In the genomic region with DNA sequence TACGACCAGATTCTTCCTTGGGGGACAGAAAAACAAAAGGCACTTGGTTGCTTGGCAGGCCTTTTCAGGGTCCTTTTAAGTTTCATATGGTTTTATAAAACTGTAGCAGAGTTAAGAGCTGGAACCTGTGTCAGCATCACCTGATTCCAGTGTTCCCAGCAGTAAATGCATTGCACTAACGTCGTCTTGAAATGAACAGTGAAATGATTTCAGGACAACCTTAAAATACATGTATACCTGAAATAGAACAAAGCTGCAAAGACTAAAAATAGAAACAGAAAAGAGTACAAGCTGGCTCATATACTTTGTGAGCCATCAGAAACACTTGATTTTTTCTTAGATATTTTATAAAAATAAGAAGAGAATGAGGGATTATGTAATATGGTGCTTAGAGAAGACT, we compare ENCODE assay signal across 14 cellular contexts. TPM values are rescaled to one million over a fixed set of nuclear protein-coding genes. Genes with fewer than 3 reads are reported as not detected.
DNase-seq lines count a peak whose midpoint lies in the region; ATAC-seq and TF ChIP-seq lines count a peak whose summit lies in the region.
"Had no signal": no experiment of that assay in that cellular context is flagged by ENCODE, and none has a peak within 500 bp of the region (broad histone marks: within the 10 kb centered on the region; RNA-seq: fewer than 3 reads in every experiment).

No MANE protein-coding gene starts in this region.

- DNase-seq in left ventricle myocardium inferior: no peak
- DNase-seq in Right ventricle myocardium inferior (ENCODE audit: missing footprints): no peak
- DNase-seq in IMR-90: no peak
- peak; percentile 24 for DNase-seq in cerebellar cortex (ENCODE audit: low spot score)
- DNase-seq in stomach: no peak
- no peak for DNase-seq in coronary artery (ENCODE audit: low spot score)
- DNase-seq in activated effector memory CD4-positive, alpha-beta T cell treated with anti-CD3 and anti-CD28 coated beads, Interleukin-2, amount 50 U/mL, for 16 hours: no peak
- no peak for DNase-seq in immature natural killer cell
- DNase-seq: activated CD4-positive, alpha-beta T cell treated with anti-CD3 and anti-CD28 coated beads, Interleukin-2, amount 10 ng/mL, durations not matched to agents 7 days and 5 days; activated T-cell treated with anti-CD3 and anti-CD28 coated beads, Interleukin-2, amount 50 U/mL, for 48 hours; CD8-positive, alpha-beta memory T cell; colonic mucosa; NCI-H748 treated with DMSO at 0.1 percent for 48 hours had no signal

- H3K27ac Mint-ChIP-seq in immature natural killer cell: no peak overlapping the region
- H3K27ac Mint-ChIP-seq: activated CD4-positive, alpha-beta T cell treated with anti-CD3 and anti-CD28 coated beads, Interleukin-2, amount 10 ng/mL, durations not matched to agents 7 days and 5 days had no signal

- ATAC-seq in Right ventricle myocardium inferior: no peak
- ATAC-seq in IMR-90 (ENCODE audit: low read depth): no peak

- BruUV-seq in IMR-90 (replicated peaks; lab: Mats Ljungman, UMichigan): no TSS peak

- H3K27me3 Mint-ChIP-seq in immature natural killer cell (ENCODE audit: low read depth in 3 of 3): peaks cover 0 to 4% (median 1%) of the 10 kb centered on the region in 3 donors
- H3K27me3 Mint-ChIP-seq: activated CD4-positive, alpha-beta T cell treated with anti-CD3 and anti-CD28 coated beads, Interleukin-2, amount 10 ng/mL, durations not matched to agents 7 days and 5 days; CD8-positive, alpha-beta memory T cell had no signal

- no peak for TF ChIP-seq EP300 in stomach (IDR thresholded peaks at IDR 0.05)

- no peaks in the 10 kb centered on the region for H3K9me3 ChIP-seq in left ventricle myocardium inferior (replicated peaks)
- no peaks in the 10 kb centered on the region for H3K9me3 ChIP-seq in IMR-90 (ENCODE audit: control insufficient read depth, insufficient read depth, low read length)
- no peaks in the 10 kb centered on the region for H3K9me3 ChIP-seq in stomach
- H3K9me3 ChIP-seq: colonic mucosa, SJCRH30 had no signal

- POLR2A ChIA-PET in IMR-90 (lab: Charles Lee; ENCODE audit: unreplicated experiment): no interaction called here

- intact Hi-C loops in left ventricle myocardium inferior (cut with micrococcal nuclease) (no loop called here), Right ventricle myocardium inferior (cut with DNase I) (no loop called here), IMR-90 (cut with micrococcal nuclease) (no loop called here), stomach (cut with DNase I; ENCODE audit: low total_unique reads) (no loop called here)

- H3K36me3 ChIP-seq in left ventricle myocardium inferior (peaks cover 25% of the 10 kb centered on the region), IMR-90 (ENCODE audit: control insufficient read depth, insufficient read depth, low read length) (peaks cover 20% of the 10 kb centered on the region), stomach (peaks cover 10 to 33% (median 30%) of the 10 kb centered on the region in 4 donors)
- H3K36me3 ChIP-seq: colonic mucosa had no signal

- TF ChIP-seq POLR2A in IMR-90 (IDR thresholded peaks at IDR 0.05; ENCODE audit: low read depth, low read length): no peak
- TF ChIP-seq POLR2A in stomach (IDR thresholded peaks at IDR 0.05): no peak

- H4K20me1 ChIP-seq in IMR-90 (ENCODE audit: insufficient read depth, low read length): peaks cover 19% of the 10 kb centered on the region; the same call in 1 of the 2 replicates

- peak overlapping the region; percentile 45; the same call in 1 of the 2 replicates for H4K5ac ChIP-seq in IMR-90 (ENCODE audit: low read depth, low read length)

- 83% methylated on average over 1 of the region's 3 CpGs; no CpG with 5 or more reads in 1 of the 2 experiments for WGBS in IMR-90 (ENCODE audit: extremely low coverage in 2 of 2, insufficient read length in 1 of 2), 2 experiments
- 43 to 87% (median 61%) methylated on average over 3 of the region's 3 CpGs for WGBS in stomach, 5 donors

- H3K9me3 Mint-ChIP-seq in immature natural killer cell: no peaks in the 10 kb centered on the region
- H3K9me3 Mint-ChIP-seq: activated CD4-positive, alpha-beta T cell treated with anti-CD3 and anti-CD28 coated beads, Interleukin-2, amount 10 ng/mL, durations not matched to agents 7 days and 5 days; CD8-positive, alpha-beta memory T cell had no signal

- peak overlapping the region; percentile 51; the same call in 1 of the 2 replicates for H3K4ac ChIP-seq in IMR-90 (ENCODE audit: low read depth, low read length)

- in situ Hi-C loops in IMR-90 (cut with MboI; ENCODE audit: low sequenced_read_pairs): no loop called here

- no peak overlapping the region for H3K9ac ChIP-seq in IMR-90 (ENCODE audit: low read depth, low read length)

- H2BK15ac ChIP-seq in IMR-90 (ENCODE audit: low read depth, low read length): no peak overlapping the region

- no peak overlapping the region for H2BK20ac ChIP-seq in IMR-90 (ENCODE audit: low read depth, low read length)

- H3K27ac ChIP-seq in left ventricle myocardium inferior (replicated peaks): peak overlapping the region; percentile 66
- peak overlapping the region; percentile 51; the same call in 1 of the 2 replicates for H3K27ac ChIP-seq in IMR-90 (ENCODE audit: insufficient read depth, low read length)
- H3K27ac ChIP-seq in stomach: peak overlapping the region in 3 of 5 donors; percentile 4 to 66 (median 64)
- no peak overlapping the region for H3K27ac ChIP-seq in coronary artery
- H3K27ac ChIP-seq: colonic mucosa, SJCRH30 had no signal

- H3K4me1 ChIP-seq in left ventricle myocardium inferior (peaks cover 46% of the 10 kb centered on the region), IMR-90 (ENCODE audit: control insufficient read depth, insufficient read depth, low read length) (peaks cover 12% of the 10 kb centered on the region), stomach (peaks cover 36 to 88% (median 62%) of the 10 kb centered on the region in 4 donors)
- H3K4me1 ChIP-seq: colonic mucosa had no signal

- no peak overlapping the region for H3K4me2 ChIP-seq in IMR-90 (ENCODE audit: low read depth, low read length)

- 0 out of 4 replicates have a peak overlapping the region, but pooled peaks of 1 of the 2 experiments have one; percentile 34 for H4K8ac ChIP-seq in IMR-90 (ENCODE audit: low read depth in 2 of 2, low read length in 2 of 2)

- H3K56ac ChIP-seq in IMR-90 (ENCODE audit: extremely low read depth, insufficient read depth, low read length): no peak overlapping the region

- no peak overlapping the region for H2BK120ac ChIP-seq in IMR-90 (ENCODE audit: low read depth, low read length)

- no peak overlapping the region for H4K91ac ChIP-seq in IMR-90 (ENCODE audit: insufficient read depth, low read depth, low read length)

- H2AFZ ChIP-seq in IMR-90 (replicated peaks; ENCODE audit: low read length, poor library complexity): no peak overlapping the region

- H2AK5ac ChIP-seq in IMR-90 (ENCODE audit: low read depth, low read length): no peak overlapping the region

- H3K9me1 ChIP-seq in IMR-90 (ENCODE audit: insufficient read depth, low read length): peaks cover 5% of the 10 kb centered on the region; the same call in 1 of the 2 replicates

- peaks cover 18 to 54% of the 10 kb centered on the region in 2 experiments for H3K79me1 ChIP-seq in IMR-90 (ENCODE audit: low read depth in 1 of 2, low read length in 2 of 2)

- H2BK5ac ChIP-seq in IMR-90 (ENCODE audit: low read depth, low read length, poor library complexity, severe bottlenecking): no peak overlapping the region

- H3K4me3 ChIP-seq in left ventricle myocardium inferior (peak overlapping the region; percentile 20), IMR-90 (ENCODE audit: insufficient read depth, low read depth, low read length) (no peak overlapping the region), stomach (no peak overlapping the region), coronary artery (no peak overlapping the region)
- H3K4me3 ChIP-seq: colonic mucosa, SJCRH30 had no signal

- TF ChIP-seq RAD21 in IMR-90 (IDR thresholded peaks at IDR 0.05; ENCODE audit: low read length): no peak

- dilution Hi-C loops in IMR-90 (cut with HindIII; ENCODE audit: low sequenced_read_pairs, unreplicated experiment): no loop called here

- H3K36me3 Mint-ChIP-seq in immature natural killer cell: peaks cover 0 to 10% (median 8%) of the 10 kb centered on the region in 3 donors

- CTCF ChIA-PET in IMR-90 (lab: Yijun Ruan, JAX): interaction anchor here (0.6 to 1.2 kb wide), 3 partner anchors 26 to 94 kb away, joined by 3 read pairs; no protein-coding TSS in a partner anchor

- no peaks in the 10 kb centered on the region for H3K27me3 ChIP-seq in left ventricle myocardium inferior (ENCODE audit: low read depth)
- no peaks in the 10 kb centered on the region for H3K27me3 ChIP-seq in IMR-90 (ENCODE audit: control insufficient read depth, insufficient read depth, low read length)
- no peaks in the 10 kb centered on the region for H3K27me3 ChIP-seq in stomach
- H3K27me3 ChIP-seq: colonic mucosa, SJCRH30 had no signal

- H3K4me1 Mint-ChIP-seq in immature natural killer cell: peaks cover 18 to 34% of the 10 kb centered on the region in 2 donors

- peak overlapping the region; percentile 71; the same call in 1 of the 2 replicates for H3K23ac ChIP-seq in IMR-90 (ENCODE audit: low read depth, low read length)

- no peak overlapping the region for H3K18ac ChIP-seq in IMR-90 (ENCODE audit: low read depth, low read length)

- TF ChIP-seq CTCF in left ventricle myocardium inferior (IDR thresholded peaks at IDR 0.05; ENCODE audit: borderline replicate concordance): no peak
- no peak for TF ChIP-seq CTCF in IMR-90 (conservative IDR thresholded peaks at IDR 0.05; ENCODE audit: low read depth, low read length)
- TF ChIP-seq CTCF in stomach (IDR thresholded peaks at IDR 0.05): no peak
- TF ChIP-seq CTCF in coronary artery (IDR thresholded peaks at IDR 0.05): no peak

- no peak overlapping the region for H3K4me3 Mint-ChIP-seq in immature natural killer cell
- H3K4me3 Mint-ChIP-seq: activated CD4-positive, alpha-beta T cell treated with anti-CD3 and anti-CD28 coated beads, Interleukin-2, amount 10 ng/mL, durations not matched to agents 7 days and 5 days; CD8-positive, alpha-beta memory T cell had no signal

- H3K14ac ChIP-seq in IMR-90 (replicated peaks; ENCODE audit: low read depth, low read length): no peak overlapping the region

- no peak overlapping the region for H2AK9ac ChIP-seq in IMR-90 (replicated peaks; ENCODE audit: low read depth, low read length, poor library complexity)

TF ChIP-seq in IMR-90, 13 proteins besides CTCF, POLR2A, EP300 and RAD21 (continues in another document):
- TF ChIP-seq FOS (IDR thresholded peaks at IDR 0.05; ENCODE audit: low read depth, low read length): no peak

RNA-seq across cellular contexts. Expression of gene ACSL3, which starts 51.9 kb away (rescaled TPM):
- total RNA-seq in left ventricle myocardium inferior (50.1 TPM), Right ventricle myocardium inferior (50.3 TPM), IMR-90 (2012; rRNA removed) (84.2 and 96.4 TPM in 2 replicates), stomach (100 to 1,000 TPM in 2 of 5 donors, 10 to 100 TPM in 3; 13.4 to 234 (median 92.4) TPM)
- polyA plus RNA-seq in IMR-90 (2012; rRNA removed) (29.2 and 31.0 TPM in 2 replicates), stomach (10 to 100 TPM; 10.5 to 18.7 (median 17.7) TPM), immature natural killer cell (10 to 100 TPM; 25.7 to 37.4 (median 37.3) TPM)
- polyA plus RNA-seq in IMR-90 (2012; cell fraction: cytosol; rRNA removed): 15.5 and 19.7 TPM in 2 replicates
- 8.8 and 31.8 TPM in 2 replicates for polyA plus RNA-seq in IMR-90 (2012; cell fraction: nucleus; rRNA removed; ENCODE audit: low replicate concordance)

Comparison
In these comparisons a context has a peak if more than half of its experiments do, and no peak if none do; other contexts are left out.
1. H3K27ac ChIP-seq: peak in left ventricle myocardium inferior (single experiment), IMR-90 (single experiment) and stomach (3 of 5); none in coronary artery (0 of 2).